Comparison of ENCODE assay signal across 30 cellular contexts in the genomic region with DNA sequence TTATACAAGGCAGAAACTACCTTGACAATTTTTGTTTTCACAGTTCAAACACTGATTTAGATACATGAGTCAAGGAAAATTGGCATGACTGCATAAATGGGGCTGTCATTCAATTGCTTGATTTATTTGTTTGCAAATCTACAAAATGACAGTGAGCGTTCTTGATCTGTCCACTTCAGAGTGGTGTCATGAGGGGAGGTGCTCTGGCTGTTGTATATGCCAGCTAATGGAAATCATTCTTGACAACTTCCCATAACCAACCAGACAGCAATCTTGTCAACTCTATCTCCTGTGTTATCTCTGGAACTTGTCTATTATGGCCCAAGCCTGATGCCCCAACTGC.
DNase-seq lines count a peak whose midpoint lies in the region; ATAC-seq and TF ChIP-seq lines count a peak whose summit lies in the region.
"Had no signal": no experiment of that assay in that cellular context is flagged by ENCODE, and none has a peak within 500 bp of the region (broad histone marks: within the 10 kb centered on the region; RNA-seq: fewer than 3 reads in every experiment).

No MANE protein-coding gene starts in this region.

- H3K36me3 Mint-ChIP-seq in osteocyte (ENCODE audit: unreplicated experiment) (no peaks in the 10 kb centered on the region), immature natural killer cell (no peaks in the 10 kb centered on the region)
- no peaks in the 10 kb centered on the region for H3K36me3 Mint-ChIP-seq in CD4-positive, alpha-beta memory T cell
- H3K36me3 Mint-ChIP-seq in activated naive CD8-positive, alpha-beta T cell treated with anti-CD3 and anti-CD28 coated beads, Interleukin-2, amount 50 U/mL, for 24 hours (ENCODE audit: low read depth): no peaks in the 10 kb centered on the region
- H3K36me3 Mint-ChIP-seq: activated CD4-positive, alpha-beta memory T cell treated with anti-CD3 and anti-CD28 coated beads for 36 hours; natural killer cell; stimulated activated memory B cell treated with anti-CD40 and anti-IgM and Interleukin-4, amounts not matched to agents 10 μg/mL and 1 μg/mL and 100 μg/mL, for 72 hours; type B pancreatic cell had no signal

- H3K27ac ChIP-seq in CD4-positive, alpha-beta memory T cell (ENCODE audit: low read depth, low read length): no peak overlapping the region
- H3K27ac ChIP-seq: BLaER1 treated with 17β-estradiol and CSF1 and Interleukin-3, amounts not matched to agents 10 nM and 100 nM; GM23248; PC-9 had no signal

- H3K4me1 Mint-ChIP-seq in osteocyte (ENCODE audit: unreplicated experiment) (peaks cover 12% of the 10 kb centered on the region), immature natural killer cell (no peaks in the 10 kb centered on the region)
- no peaks in the 10 kb centered on the region for H3K4me1 Mint-ChIP-seq in CD4-positive, alpha-beta memory T cell
- no peaks in the 10 kb centered on the region for H3K4me1 Mint-ChIP-seq in activated naive CD8-positive, alpha-beta T cell treated with anti-CD3 and anti-CD28 coated beads, Interleukin-2, amount 50 U/mL, for 24 hours
- H3K4me1 Mint-ChIP-seq: natural killer cell; stimulated activated memory B cell treated with anti-CD40 and anti-IgM and Interleukin-4, amounts not matched to agents 10 μg/mL and 1 μg/mL and 100 μg/mL, for 72 hours had no signal

- H3K27ac Mint-ChIP-seq in osteocyte (ENCODE audit: unreplicated experiment) (peak overlapping the region; percentile 28), immature natural killer cell (no peak overlapping the region)
- H3K27ac Mint-ChIP-seq in CD4-positive, alpha-beta memory T cell: no peak overlapping the region
- no peak overlapping the region for H3K27ac Mint-ChIP-seq in activated naive CD8-positive, alpha-beta T cell treated with anti-CD3 and anti-CD28 coated beads, Interleukin-2, amount 50 U/mL, for 24 hours
- H3K27ac Mint-ChIP-seq: activated CD4-positive, alpha-beta memory T cell treated with anti-CD3 and anti-CD28 coated beads for 36 hours; activated T-helper 1 cell treated with anti-CD3 and anti-CD28 coated beads, Interleukin-12 subunit alpha, Interleukin-12 subunit beta, Interleukin-2, Interleukin-4 antibody, amounts not matched to agents 30 ng/mL and 10 ng/mL and 1 ng/mL, durations not matched to agents 14 hours and 24 hours and 36 hours; natural killer cell; stimulated activated memory B cell treated with anti-CD40 and anti-IgM and Interleukin-4, amounts not matched to agents 10 μg/mL and 1 μg/mL and 100 μg/mL, for 72 hours; type B pancreatic cell had no signal

- peak; percentile 86 for ATAC-seq in SK-N-SH treated with all-trans-retinoic acid at 6 μM for 48 hours
- no peak for ATAC-seq in activated naive CD8-positive, alpha-beta T cell treated with anti-CD3 and anti-CD28 coated beads, Interleukin-2, amount 50 U/mL, for 24 hours
- ATAC-seq: natural killer cell; stimulated activated memory B cell treated with anti-CD40 and anti-IgM and Interleukin-4, amounts not matched to agents 10 μg/mL and 1 μg/mL and 100 μg/mL, for 72 hours had no signal

- H3K4me3 Mint-ChIP-seq in osteocyte (ENCODE audit: unreplicated experiment) (no peak overlapping the region), immature natural killer cell (no peak overlapping the region)
- H3K4me3 Mint-ChIP-seq in CD4-positive, alpha-beta memory T cell: no peak overlapping the region
- no peak overlapping the region for H3K4me3 Mint-ChIP-seq in activated naive CD8-positive, alpha-beta T cell treated with anti-CD3 and anti-CD28 coated beads, Interleukin-2, amount 50 U/mL, for 24 hours
- H3K4me3 Mint-ChIP-seq: activated CD4-positive, alpha-beta memory T cell treated with anti-CD3 and anti-CD28 coated beads for 36 hours; activated T-helper 1 cell treated with anti-CD3 and anti-CD28 coated beads, Interleukin-12 subunit alpha, Interleukin-12 subunit beta, Interleukin-2, Interleukin-4 antibody, amounts not matched to agents 30 ng/mL and 10 ng/mL and 1 ng/mL, durations not matched to agents 14 hours and 24 hours and 36 hours; natural killer cell; stimulated activated memory B cell treated with anti-CD40 and anti-IgM and Interleukin-4, amounts not matched to agents 10 μg/mL and 1 μg/mL and 100 μg/mL, for 72 hours; type B pancreatic cell had no signal

- intact Hi-C loops in CD4-positive, alpha-beta memory T cell (cut with micrococcal nuclease): no loop called here

- DNase-seq in HEK293T (ENCODE audit: extremely low spot score): no peak
- peak; percentile 27 for DNase-seq in NCI-H2227 treated with DMSO at 0.1 percent for 48 hours (lab: John Stamatoyannopoulos, UW)
- no peak for DNase-seq in osteocyte (ENCODE audit: extremely low spot score, unreplicated experiment)
- no peak for DNase-seq in immature natural killer cell
- no peak for DNase-seq in NCI-H345 treated with DMSO at 0.1 percent for 48 hours (lab: John Stamatoyannopoulos, UW; ENCODE audit: unreplicated experiment)
- DNase-seq in CD4-positive, alpha-beta memory T cell: no peak
- DNase-seq in activated naive CD8-positive, alpha-beta T cell treated with anti-CD3 and anti-CD28 coated beads, Interleukin-2, amount 50 U/mL, for 24 hours: no peak
- DNase-seq: activated CD4-positive, alpha-beta memory T cell treated with anti-CD3 and anti-CD28 coated beads for 36 hours; activated CD4-positive, CD25-positive, alpha-beta regulatory T cell treated with anti-CD3 and anti-CD28 coated beads, Interleukin-2, amount 50 U/mL, for 72 hours; activated CD8-positive, alpha-beta memory T cell treated with anti-CD3 and anti-CD28 coated beads, Interleukin-2, amount 50 U/mL, for 4 hours; activated naive CD4-positive, alpha-beta T cell treated with anti-CD3 and anti-CD28 coated beads, Interleukin-2, amount 50 U/mL, for 16 hours; amygdala; COR-L47; DND-41; foreskin melanocyte; GF-D8; GM23248; KG1; MM.1S; natural killer cell; NCI-H2081 treated with DMSO at 0.1 percent for 48 hours; occipital lobe; PC-9; stimulated activated CD4-positive, alpha-beta T cell treated with anti-CD3 and anti-CD28 coated beads, Interleukin-15, amount 100 ng/mL, for 24 hours; T-helper 2 cell had no signal

- POLR2A ChIA-PET in HEK293T (lab: Yijun Ruan, JAX): no interaction called here
- POLR2A ChIA-PET in CD4-positive, alpha-beta memory T cell (lab: Charles Lee; ENCODE audit: partially characterized antibody): no interaction called here

- no peaks in the 10 kb centered on the region for H3K9me3 ChIP-seq in CD4-positive, alpha-beta memory T cell (ENCODE audit: control insufficient read depth in 1 of 2, low read length in 2 of 2)

- H3K27me3 Mint-ChIP-seq in osteocyte (ENCODE audit: unreplicated experiment) (no peaks in the 10 kb centered on the region), immature natural killer cell (ENCODE audit: low read depth in 3 of 3) (peaks cover 0 to 6% (median 4%) of the 10 kb centered on the region in 3 donors)
- no peaks in the 10 kb centered on the region for H3K27me3 Mint-ChIP-seq in CD4-positive, alpha-beta memory T cell
- no peaks in the 10 kb centered on the region for H3K27me3 Mint-ChIP-seq in activated naive CD8-positive, alpha-beta T cell treated with anti-CD3 and anti-CD28 coated beads, Interleukin-2, amount 50 U/mL, for 24 hours
- H3K27me3 Mint-ChIP-seq: type B pancreatic cell had no signal

- H3K4me1 ChIP-seq in CD4-positive, alpha-beta memory T cell (ENCODE audit: insufficient read depth, low read length): no peaks in the 10 kb centered on the region
- H3K4me1 ChIP-seq: BLaER1 treated with 17β-estradiol and CSF1 and Interleukin-3, amounts not matched to agents 10 nM and 100 nM had no signal

- H3K27me3 ChIP-seq in CD4-positive, alpha-beta memory T cell (ENCODE audit: insufficient read depth, low read length): no peaks in the 10 kb centered on the region
- H3K27me3 ChIP-seq: BLaER1 treated with 17β-estradiol and CSF1 and Interleukin-3, amounts not matched to agents 10 nM and 100 nM had no signal

- no peaks in the 10 kb centered on the region for H3K36me3 ChIP-seq in CD4-positive, alpha-beta memory T cell (ENCODE audit: insufficient read depth, low read length)
- H3K36me3 ChIP-seq: BLaER1 treated with 17β-estradiol and CSF1 and Interleukin-3, amounts not matched to agents 10 nM and 100 nM had no signal

- CTCF ChIA-PET in HEK293T (lab: Yijun Ruan, JAX): no interaction called here
- CTCF ChIA-PET in CD4-positive, alpha-beta memory T cell (lab: Charles Lee; ENCODE audit: partially characterized antibody): interaction anchor here (2.1 kb wide), 1 partner anchor 22 kb away, joined by 5 read pairs; no protein-coding TSS in a partner anchor

- H3K4me3 ChIP-seq in CD4-positive, alpha-beta memory T cell (ENCODE audit: low read length in 2 of 2): no peak overlapping the region
- H3K4me3 ChIP-seq: BLaER1 treated with 17β-estradiol and CSF1 and Interleukin-3, amounts not matched to agents 10 nM and 100 nM; GM23248; PC-9 had no signal

- H3K9me3 Mint-ChIP-seq in osteocyte (ENCODE audit: unreplicated experiment) (no peaks in the 10 kb centered on the region), immature natural killer cell (no peaks in the 10 kb centered on the region)
- peaks cover 0 to 3% (median 0%) of the 10 kb centered on the region in 8 donors for H3K9me3 Mint-ChIP-seq in CD4-positive, alpha-beta memory T cell
- H3K9me3 Mint-ChIP-seq in activated naive CD8-positive, alpha-beta T cell treated with anti-CD3 and anti-CD28 coated beads, Interleukin-2, amount 50 U/mL, for 24 hours: no peaks in the 10 kb centered on the region
- H3K9me3 Mint-ChIP-seq: activated CD4-positive, alpha-beta memory T cell treated with anti-CD3 and anti-CD28 coated beads for 36 hours; natural killer cell; stimulated activated memory B cell treated with anti-CD40 and anti-IgM and Interleukin-4, amounts not matched to agents 10 μg/mL and 1 μg/mL and 100 μg/mL, for 72 hours had no signal

- no peak for TF ChIP-seq CTCF in osteocyte (IDR thresholded peaks at IDR 0.05)

TF ChIP-seq in SK-N-SH treated with all-trans-retinoic acid at 6 μM for 48 hours, 23 proteins besides CTCF, POLR2A, EP300 and RAD21 (continues in another document):
- TF ChIP-seq ZC3H10 (CRISPR knock-in tag; IDR thresholded peaks at IDR 0.05) (peak; percentile 18; the same call in 1 of the 2 replicates), ISL1 (CRISPR knock-in tag; IDR thresholded peaks at IDR 0.05) (peak; percentile 68), OSR1 (CRISPR knock-in tag; IDR thresholded peaks at IDR 0.05) (no peak)
